Comparison of ENCODE assay signal across 1 cellular context in genomic region chrX:154542723-154543424, GRCh38.
TF ChIP-seq lines count a peak whose summit lies in the region.

No MANE protein-coding gene starts in this region.

TF ChIP-seq in GM12878, 131 proteins besides CTCF, POLR2A, EP300 and RAD21:
- no peak for TF ChIP-seq NR2F1 (conservative IDR thresholded peaks at IDR 0.05)
- TF ChIP-seq BHLHE40 (IDR thresholded peaks at IDR 0.05; ENCODE audit: borderline replicate concordance in 1 of 2, low read depth in 2 of 2, low read length in 1 of 2) = peak in 1 of 2 experiments; percentile 75; a peak in 2 of 4 replicates
- no peak for TF ChIP-seq ZBED1 (IDR thresholded peaks at IDR 0.05; ENCODE audit: borderline replicate concordance)
- no peak for TF ChIP-seq SKIL (IDR thresholded peaks at IDR 0.05; ENCODE audit: low read depth, poor library complexity, severe bottlenecking)
- TF ChIP-seq SREBF2 (IDR thresholded peaks at IDR 0.05; ENCODE audit: low read length) = no peak
- TF ChIP-seq SMAD5 (IDR thresholded peaks at IDR 0.05; ENCODE audit: low read depth) = no peak
- no peak for TF ChIP-seq POU2F2 (IDR thresholded peaks at IDR 0.05; ENCODE audit: borderline replicate concordance, low read depth, low read length)
- TF ChIP-seq KDM1A (IDR thresholded peaks at IDR 0.05; ENCODE audit: borderline replicate concordance) = no peak
- TF ChIP-seq STAT3 (IDR thresholded peaks at IDR 0.05; ENCODE audit: low read depth, low read length) = no peak
- TF ChIP-seq BCL11A (IDR thresholded peaks at IDR 0.05; ENCODE audit: low read depth, low read length) = no peak
- TF ChIP-seq GATAD2B (conservative IDR thresholded peaks at IDR 0.05; ENCODE audit: low read depth) = no peak
- TF ChIP-seq SPI1 (IDR thresholded peaks at IDR 0.05; ENCODE audit: borderline replicate concordance, insufficient read depth, low read depth, low read length) = peak; percentile 37; the same call in 1 of the 2 replicates
- no peak for TF ChIP-seq CREM (IDR thresholded peaks at IDR 0.05; ENCODE audit: low read depth)
- TF ChIP-seq NR2C2 (IDR thresholded peaks at IDR 0.05; ENCODE audit: borderline replicate concordance, control insufficient read depth, insufficient read length, low read depth) = no peak
- TF ChIP-seq NFYA (IDR thresholded peaks at IDR 0.05; ENCODE audit: borderline replicate concordance, low read depth, low read length) = no peak
- no peak for TF ChIP-seq TCF7 (IDR thresholded peaks at IDR 0.05; ENCODE audit: borderline replicate concordance)
- TF ChIP-seq ZBTB4 (CRISPR knock-in tag; IDR thresholded peaks at IDR 0.05) = no peak
- no peak for TF ChIP-seq WRNIP1 (IDR thresholded peaks at IDR 0.05; ENCODE audit: borderline replicate concordance, low read depth, low read length)
- no peak for TF ChIP-seq SIN3A (IDR thresholded peaks at IDR 0.05; ENCODE audit: low read depth, low read length)
- TF ChIP-seq, protein P1, sequence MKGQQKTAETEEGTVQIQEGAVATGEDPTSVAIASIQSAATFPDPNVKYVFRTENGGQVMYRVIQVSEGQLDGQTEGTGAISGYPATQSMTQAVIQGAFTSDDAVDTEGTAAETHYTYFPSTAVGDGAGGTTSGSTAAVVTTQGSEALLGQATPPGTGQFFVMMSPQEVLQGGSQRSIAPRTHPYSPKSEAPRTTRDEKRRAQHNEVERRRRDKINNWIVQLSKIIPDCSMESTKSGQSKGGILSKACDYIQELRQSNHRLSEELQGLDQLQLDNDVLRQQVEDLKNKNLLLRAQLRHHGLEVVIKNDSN (IDR thresholded peaks at IDR 0.05; ENCODE audit: borderline replicate concordance, extremely low read length, insufficient read depth, low read depth, low read length) = peak; percentile 30
